In the genomic region with DNA sequence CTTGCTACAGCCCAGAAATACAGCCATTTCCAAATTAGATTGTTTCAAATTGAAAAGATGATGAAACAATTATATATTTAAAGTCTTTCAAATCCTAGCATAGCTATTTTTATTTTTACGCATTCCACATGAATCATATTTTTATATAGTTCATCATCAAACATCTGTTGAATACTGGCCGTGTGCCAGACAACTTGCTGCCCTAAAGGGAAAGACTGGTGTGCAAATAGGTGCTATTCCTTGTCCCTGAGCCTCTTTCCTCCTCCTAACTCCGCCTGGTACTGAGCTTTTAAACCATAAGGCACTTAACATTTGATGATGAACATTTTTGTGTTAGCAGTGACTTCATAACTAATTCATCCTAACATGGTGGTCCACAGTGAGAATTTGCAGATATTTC, we compare ENCODE assay signal across 25 cellular contexts. TPM values are rescaled to one million over a fixed set of nuclear protein-coding genes. Genes with fewer than 3 reads are reported as not detected.
DNase-seq lines count a peak whose midpoint lies in the region; ATAC-seq and TF ChIP-seq lines count a peak whose summit lies in the region.
"Had no signal": no experiment of that assay in that cellular context is flagged by ENCODE, and none has a peak within 500 bp of the region (broad histone marks: within the 10 kb centered on the region; RNA-seq: fewer than 3 reads in every experiment).

No MANE protein-coding gene starts in this region.

- H3K4me1 ChIP-seq in adipocyte (ENCODE audit: control insufficient read depth, insufficient read depth, low read length) (peaks cover 5% of the 10 kb centered on the region), heart right ventricle (no peaks in the 10 kb centered on the region)
- H3K4me1 ChIP-seq: body of pancreas, Caco-2, left ventricle myocardium inferior had no signal

- H3K9me3 ChIP-seq in adipocyte (ENCODE audit: control insufficient read depth, low read length): no peaks in the 10 kb centered on the region
- no peaks in the 10 kb centered on the region for H3K9me3 ChIP-seq in heart right ventricle
- H3K9me3 ChIP-seq: body of pancreas, Caco-2, left ventricle myocardium inferior, stomach had no signal

- intact Hi-C loops in heart right ventricle (cut with DNase I): loop anchor here in 1 of 10 donors (10.0 kb wide), 1 partner anchor 516 kb away; no protein-coding TSS in a partner anchor

- peaks cover 15% of the 10 kb centered on the region for H3K36me3 Mint-ChIP-seq in activated naive CD8-positive, alpha-beta T cell
- peaks cover 65% of the 10 kb centered on the region for H3K36me3 Mint-ChIP-seq in activated naive CD8-positive, alpha-beta T cell treated with anti-CD3 and anti-CD28 coated beads, Interleukin-2, amount 50 U/mL, for 24 hours (ENCODE audit: low read depth)

- no peak for TF ChIP-seq CTCF in heart right ventricle (IDR thresholded peaks at IDR 0.05)

- peak overlapping the region; percentile 54 for H3K27ac Mint-ChIP-seq in activated naive CD8-positive, alpha-beta T cell
- H3K27ac Mint-ChIP-seq in activated naive CD8-positive, alpha-beta T cell treated with anti-CD3 and anti-CD28 coated beads, Interleukin-2, amount 50 U/mL, for 24 hours: no peak overlapping the region
- H3K27ac Mint-ChIP-seq: activated naive CD4-positive, alpha-beta T cell treated with anti-CD3 and anti-CD28 coated beads, Interleukin-2, amount 50 U/mL, for 24 hours; activated T-cell treated with anti-CD3 and anti-CD28 coated beads, Interleukin-2, amount 50 U/mL, for 72 hours; type B pancreatic cell had no signal

- 80 to 81% methylated on average over 3 of the region's 3 CpGs for WGBS in heart right ventricle, 2 donors

- H3K4me1 Mint-ChIP-seq in activated naive CD8-positive, alpha-beta T cell (ENCODE audit: low read depth): peaks cover 6% of the 10 kb centered on the region
- H3K4me1 Mint-ChIP-seq in activated naive CD8-positive, alpha-beta T cell treated with anti-CD3 and anti-CD28 coated beads, Interleukin-2, amount 50 U/mL, for 24 hours: no peaks in the 10 kb centered on the region
- H3K4me1 Mint-ChIP-seq: activated naive CD4-positive, alpha-beta T cell treated with anti-CD3 and anti-CD28 coated beads, Interleukin-2, amount 50 U/mL, for 24 hours had no signal

- H3K4me3 Mint-ChIP-seq in activated naive CD8-positive, alpha-beta T cell: no peak overlapping the region
- H3K4me3 Mint-ChIP-seq in activated naive CD8-positive, alpha-beta T cell treated with anti-CD3 and anti-CD28 coated beads, Interleukin-2, amount 50 U/mL, for 24 hours: no peak overlapping the region
- H3K4me3 Mint-ChIP-seq: activated naive CD4-positive, alpha-beta T cell treated with anti-CD3 and anti-CD28 coated beads, Interleukin-2, amount 50 U/mL, for 24 hours; activated T-cell treated with anti-CD3 and anti-CD28 coated beads, Interleukin-2, amount 50 U/mL, for 72 hours; type B pancreatic cell had no signal

- peaks cover 96% of the 10 kb centered on the region for H3K36me3 ChIP-seq in adipocyte (ENCODE audit: control insufficient read depth, insufficient read depth, low read length, severe bottlenecking)
- H3K36me3 ChIP-seq in heart right ventricle: peaks cover 0 to 100% (median 81%) of the 10 kb centered on the region in 9 donors

- H3K4me3 ChIP-seq in adipocyte (ENCODE audit: low read length) (no peak overlapping the region), heart right ventricle (no peak overlapping the region)
- H3K4me3 ChIP-seq: body of pancreas, coronary artery, left ventricle myocardium inferior, stomach had no signal

- ATAC-seq in activated naive CD8-positive, alpha-beta T cell treated with anti-CD3 and anti-CD28 coated beads, Interleukin-2, amount 50 U/mL, for 24 hours: no peak
- ATAC-seq in heart right ventricle: no peak
- ATAC-seq: activated CD4-positive, CD25-positive, alpha-beta regulatory T cell treated with anti-CD3 and anti-CD28 coated beads, Interleukin-2, amount 50 U/mL, for 24 hours; activated T-cell treated with anti-CD3 and anti-CD28 coated beads, Interleukin-2, amount 50 U/mL, for 72 hours; body of pancreas; right cardiac atrium had no signal

- H3K27me3 Mint-ChIP-seq in activated naive CD8-positive, alpha-beta T cell: no peaks in the 10 kb centered on the region
- H3K27me3 Mint-ChIP-seq in activated naive CD8-positive, alpha-beta T cell treated with anti-CD3 and anti-CD28 coated beads, Interleukin-2, amount 50 U/mL, for 24 hours: no peaks in the 10 kb centered on the region
- H3K27me3 Mint-ChIP-seq: activated naive CD4-positive, alpha-beta T cell treated with anti-CD3 and anti-CD28 coated beads, Interleukin-2, amount 50 U/mL, for 24 hours; type B pancreatic cell had no signal

- DNase-seq in activated naive CD8-positive, alpha-beta T cell treated with anti-CD3 and anti-CD28 coated beads, Interleukin-2, amount 50 U/mL, for 24 hours: no peak
- DNase-seq in adipocyte (ENCODE audit: low read depth): peak; percentile 55
- DNase-seq in fibroblast of peridontal ligament (ENCODE audit: extremely low read depth): peak; percentile 29
- DNase-seq in NCI-H748 treated with DMSO at 0.1 percent for 48 hours (lab: John Stamatoyannopoulos, UW): no peak
- no peak for DNase-seq in NCI-H2029 (lab: John Stamatoyannopoulos, UW)
- DNase-seq in heart right ventricle: no peak
- DNase-seq: activated T-cell treated with anti-CD3 and anti-CD28 coated beads, Interleukin-2, amount 50 U/mL, for 72 hours; body of pancreas; Caco-2; DND-41; head of caudate nucleus; left ventricle myocardium inferior; midbrain; NCI-H1105 treated with DMSO at 0.1 percent for 48 hours; NCI-H526 treated with DMSO at 0.1 percent for 48 hours; right cardiac atrium; Right ventricle myocardium superior; stomach had no signal

- no peaks in the 10 kb centered on the region for H3K9me3 Mint-ChIP-seq in activated naive CD8-positive, alpha-beta T cell (ENCODE audit: low read depth)
- H3K9me3 Mint-ChIP-seq in activated naive CD8-positive, alpha-beta T cell treated with anti-CD3 and anti-CD28 coated beads, Interleukin-2, amount 50 U/mL, for 24 hours: no peaks in the 10 kb centered on the region
- H3K9me3 Mint-ChIP-seq: activated naive CD4-positive, alpha-beta T cell treated with anti-CD3 and anti-CD28 coated beads, Interleukin-2, amount 50 U/mL, for 24 hours; activated T-cell treated with anti-CD3 and anti-CD28 coated beads, Interleukin-2, amount 50 U/mL, for 72 hours; type B pancreatic cell had no signal

- H3K27ac ChIP-seq in temporal lobe (ENCODE audit: low read depth, low read length) (peak overlapping the region; percentile 90), heart right ventricle (no peak overlapping the region)
- H3K27ac ChIP-seq: coronary artery, left ventricle myocardium inferior, parathyroid adenoma, stomach had no signal

- H3K9ac ChIP-seq in adipocyte (ENCODE audit: low read length): no peak overlapping the region
- H3K9ac ChIP-seq: parathyroid adenoma had no signal

- H3K27me3 ChIP-seq in adipocyte (replicated peaks; ENCODE audit: control insufficient read depth, insufficient read depth, low read length) (no peaks in the 10 kb centered on the region), heart right ventricle (no peaks in the 10 kb centered on the region)
- H3K27me3 ChIP-seq: body of pancreas, stomach had no signal

RNA-seq across cellular contexts. Expression of gene PLCG1, which starts 18.7 kb away (rescaled TPM):
- total RNA-seq in temporal lobe: 82.1 TPM
- total RNA-seq in heart right ventricle: 10 to 100 TPM; 36.6 to 63.6 (median 47.9) TPM
- polyA plus RNA-seq in heart right ventricle: 10 to 100 TPM; 38.8 to 81.7 TPM

Comparison
In these comparisons a context has a peak if more than half of its experiments do, and no peak if none do; other contexts are left out.
1. DNase-seq: peak in adipocyte (single experiment) and fibroblast of peridontal ligament (single experiment); none in activated naive CD8-positive, alpha-beta T cell treated with anti-CD3 and anti-CD28 coated beads, Interleukin-2, amount 50 U/mL, for 24 hours (single experiment), NCI-H748 treated with DMSO at 0.1 percent for 48 hours (single experiment), NCI-H2029 (single experiment) and heart right ventricle (0 of 2).